27 cellular contexts compared by ENCODE assay signal in the genomic region with DNA sequence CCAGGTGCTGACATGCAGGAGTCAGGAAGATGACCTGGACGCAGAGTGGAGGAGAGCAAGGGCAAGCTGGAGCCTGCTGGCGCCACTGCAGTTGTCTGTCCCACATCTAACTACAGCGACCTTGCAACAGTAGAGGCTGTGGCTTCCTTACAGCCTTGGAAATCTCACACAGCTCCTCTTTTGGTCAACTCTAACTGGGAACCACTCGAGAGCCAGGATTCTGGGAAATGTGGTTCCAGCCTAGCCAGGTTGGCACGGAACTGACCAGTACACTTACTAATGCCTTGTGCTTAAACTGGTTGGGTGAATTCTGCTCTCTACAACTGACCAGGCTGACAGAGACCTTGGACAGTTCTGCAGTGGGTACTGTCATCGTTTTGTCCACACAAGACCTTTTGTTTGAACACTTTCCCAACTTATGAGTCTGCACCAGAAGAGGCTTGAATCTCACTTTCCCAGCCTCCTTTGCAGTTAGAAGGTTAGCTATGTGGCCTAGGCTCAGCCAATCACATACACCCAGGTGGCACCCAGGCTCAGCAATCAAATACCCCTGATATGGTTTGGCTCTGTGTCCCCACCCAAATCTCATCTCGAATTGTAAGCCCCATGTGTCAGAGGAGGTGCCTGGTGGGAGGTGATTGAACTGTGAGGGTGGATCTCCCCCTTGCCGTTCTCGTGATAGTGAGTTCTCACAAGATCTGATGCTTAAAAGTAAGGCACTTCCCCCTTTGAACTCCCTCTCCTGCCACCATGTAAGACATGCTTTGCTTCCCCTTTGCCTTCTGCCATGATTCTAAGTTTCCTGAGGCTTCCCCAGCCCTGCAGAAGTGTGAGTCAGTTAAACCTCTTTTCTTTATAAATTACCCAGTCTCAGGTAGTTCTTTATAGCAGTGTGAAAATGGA.
DNase-seq lines count a peak whose midpoint lies in the region; ATAC-seq, FAIRE-seq and TF ChIP-seq lines count a peak whose summit lies in the region.
"Had no signal": no experiment of that assay in that cellular context is flagged by ENCODE, and none has a peak within 500 bp of the region (broad histone marks: within the 10 kb centered on the region; RNA-seq: fewer than 3 reads in every experiment).

No MANE protein-coding gene starts in this region.

- CTCF ChIA-PET in GM12878 (lab: Yijun Ruan, JAX): interaction anchor here (0.9 to 16.9 kb wide), 2 partner anchors 180 to 418 kb away, joined by 3 to 326 read pairs; no protein-coding TSS in a partner anchor

- H3K4me2 ChIP-seq in GM12878 (ENCODE audit: control insufficient read depth, insufficient read depth): no peak overlapping the region

- no TSS peak for BruUV-seq in GM12878 (replicated peaks; lab: Mats Ljungman, UMichigan)

- H3K27ac ChIP-seq in GM12878 (ENCODE audit: control insufficient read depth, insufficient read depth) (no peak overlapping the region), lower lobe of right lung (no peak overlapping the region), substantia nigra (ENCODE audit: low read depth, low read length, poor library complexity, severe bottlenecking) (no peak overlapping the region)
- H3K27ac ChIP-seq: pancreas, SK-N-MC, tibial artery, vagina had no signal

- no peak for TF ChIP-seq RAD21 in GM12878 (IDR thresholded peaks at IDR 0.05; ENCODE audit: insufficient read depth, low read depth, low read length)

- no peak overlapping the region for H3K4me3 Mint-ChIP-seq in activated naive CD8-positive, alpha-beta T cell treated with anti-CD3 and anti-CD28 coated beads, Interleukin-2, amount 50 U/mL, for 24 hours
- H3K4me3 Mint-ChIP-seq in activated naive CD8-positive, alpha-beta T cell treated with anti-CD3 and anti-CD28 coated beads for 36 hours: no peak overlapping the region
- no peak overlapping the region for H3K4me3 Mint-ChIP-seq in progenitor cell of endocrine pancreas (ENCODE audit: low read depth)
- H3K4me3 Mint-ChIP-seq: activated CD4-positive, alpha-beta memory T cell treated with anti-CD3 and anti-CD28 coated beads, Interleukin-2, amount 10 ng/mL, durations not matched to agents 7 days and 5 days; CD8-positive, alpha-beta memory T cell; T-helper 17 cell had no signal

- no peak for TF ChIP-seq POLR2A in GM12878 (IDR thresholded peaks at IDR 0.05; ENCODE audit: low read depth, low read length)

- peaks cover 7% of the 10 kb centered on the region for H3K4me1 Mint-ChIP-seq in activated naive CD8-positive, alpha-beta T cell treated with anti-CD3 and anti-CD28 coated beads, Interleukin-2, amount 50 U/mL, for 24 hours
- peaks cover 11% of the 10 kb centered on the region for H3K4me1 Mint-ChIP-seq in activated naive CD8-positive, alpha-beta T cell treated with anti-CD3 and anti-CD28 coated beads for 36 hours
- peaks cover 13% of the 10 kb centered on the region for H3K4me1 Mint-ChIP-seq in progenitor cell of endocrine pancreas (ENCODE audit: low read depth)

- H3K36me3 Mint-ChIP-seq in activated naive CD8-positive, alpha-beta T cell treated with anti-CD3 and anti-CD28 coated beads, Interleukin-2, amount 50 U/mL, for 24 hours (ENCODE audit: low read depth): no peaks in the 10 kb centered on the region
- peaks cover 3% of the 10 kb centered on the region for H3K36me3 Mint-ChIP-seq in activated naive CD8-positive, alpha-beta T cell treated with anti-CD3 and anti-CD28 coated beads for 36 hours
- peaks cover 5% of the 10 kb centered on the region for H3K36me3 Mint-ChIP-seq in progenitor cell of endocrine pancreas (ENCODE audit: insufficient read depth)

- H3K9me3 ChIP-seq in GM12878 (replicated peaks; ENCODE audit: control insufficient read depth, insufficient read depth, low read length) (no peaks in the 10 kb centered on the region), lower lobe of right lung (no peaks in the 10 kb centered on the region)
- H3K9me3 ChIP-seq: pancreas, tibial artery, vagina had no signal

- no peak for FAIRE-seq in GM12878 (lab: Jason Lieb, UNC)
- FAIRE-seq: endothelial cell of umbilical vein, pancreas had no signal

- no peak for TF ChIP-seq EP300 in GM12878 (IDR thresholded peaks at IDR 0.05; ENCODE audit: borderline replicate concordance in 1 of 2, control insufficient read depth in 1 of 2, low read depth in 2 of 2, low read length in 2 of 2)

- in situ Hi-C loops in KBM-7 (cut with MboI; ENCODE audit: low pct_unique_long_range_greater_than_20kb, low sequenced_read_pairs): no loop called here
- in situ Hi-C loops in GM12878 (cut with MboI): no loop called here

- 65% methylated on average over 9 of the region's 9 CpGs for WGBS in GM12878 (ENCODE audit: insufficient coverage, insufficient replicate concordance, low lambda C conversion rate, missing lambda C conversion rate)

- peak overlapping the region; percentile 3 for H3K27ac Mint-ChIP-seq in activated naive CD8-positive, alpha-beta T cell treated with anti-CD3 and anti-CD28 coated beads, Interleukin-2, amount 50 U/mL, for 24 hours
- H3K27ac Mint-ChIP-seq in activated naive CD8-positive, alpha-beta T cell treated with anti-CD3 and anti-CD28 coated beads for 36 hours: no peak overlapping the region
- H3K27ac Mint-ChIP-seq in progenitor cell of endocrine pancreas: peak overlapping the region; percentile 48
- H3K27ac Mint-ChIP-seq: activated CD4-positive, alpha-beta memory T cell treated with anti-CD3 and anti-CD28 coated beads, Interleukin-2, amount 10 ng/mL, durations not matched to agents 7 days and 5 days; T-helper 17 cell had no signal

- no peak overlapping the region for H3K4me3 ChIP-seq in GM12878
- H3K4me3 ChIP-seq in lower lobe of right lung: no peak overlapping the region
- H3K4me3 ChIP-seq: pancreas, SK-N-MC, tibial artery, vagina had no signal

- SMC1A ChIA-PET in GM12878 (lab: Charles Lee; ENCODE audit: uncharacterized antibody, unreplicated experiment): interaction anchor here (7.1 kb wide), 1 partner anchor 179 kb away, joined by 140 read pairs; no protein-coding TSS in a partner anchor

- ATAC-seq in activated naive CD8-positive, alpha-beta T cell treated with anti-CD3 and anti-CD28 coated beads, Interleukin-2, amount 50 U/mL, for 24 hours: no peak
- ATAC-seq in GM12878 (no peak), lower lobe of right lung (no peak)
- ATAC-seq: left cardiac atrium, pancreas, T-helper 17 cell had no signal

- POLR2A ChIA-PET in GM12878 (lab: Charles Lee): no interaction called here

- DNase-seq in activated naive CD8-positive, alpha-beta T cell treated with anti-CD3 and anti-CD28 coated beads, Interleukin-2, amount 50 U/mL, for 24 hours: no peak
- DNase-seq in activated naive CD8-positive, alpha-beta T cell treated with anti-CD3 and anti-CD28 coated beads for 36 hours: no peak
- DNase-seq in KBM-7: peak; percentile 20
- no peak for DNase-seq in GM12878 (ENCODE audit: low read depth, low spot score)
- no peak for DNase-seq in progenitor cell of endocrine pancreas (ENCODE audit: low spot score, unreplicated experiment)
- DNase-seq in activated naive CD4-positive, alpha-beta T cell (lab: John Stamatoyannopoulos, UW): no peak
- DNase-seq in lower lobe of right lung: no peak
- DNase-seq in substantia nigra (lab: John Stamatoyannopoulos, UW): no peak
- DNase-seq: activated CD4-positive, alpha-beta memory T cell treated with anti-CD3 and anti-CD28 coated beads, Interleukin-2, amount 10 ng/mL, durations not matched to agents 7 days and 5 days; activated CD8-positive, alpha-beta memory T cell treated with anti-CD3 and anti-CD28 coated beads, Interleukin-2, amount 50 U/mL, for 48 hours; activated naive CD4-positive, alpha-beta T cell treated with anti-CD3 and anti-CD28 coated beads, Interleukin-2, amount 50 U/mL, for 16 hours; AML-193; CD8-positive, alpha-beta memory T cell; DMS153; hippocampal formation; left cardiac atrium; NCI-H1105 treated with DMSO at 0.1 percent for 48 hours; NCI-H187 treated with DMSO at 0.1 percent for 48 hours; NCI-H2171 treated with DMSO at 0.1 percent for 48 hours; NCI-H510A; pancreas; stimulated activated CD8-positive, alpha-beta memory T cell treated with anti-CD3 and anti-CD28 coated beads, Interleukin-4, amount 100 ng/mL, for 48 hours; T-helper 17 cell; tibial artery had no signal

- H3K27me3 Mint-ChIP-seq in activated naive CD8-positive, alpha-beta T cell treated with anti-CD3 and anti-CD28 coated beads, Interleukin-2, amount 50 U/mL, for 24 hours: no peaks in the 10 kb centered on the region
- H3K27me3 Mint-ChIP-seq in activated naive CD8-positive, alpha-beta T cell treated with anti-CD3 and anti-CD28 coated beads for 36 hours: no peaks in the 10 kb centered on the region
- no peaks in the 10 kb centered on the region for H3K27me3 Mint-ChIP-seq in progenitor cell of endocrine pancreas
- H3K27me3 Mint-ChIP-seq: activated CD4-positive, alpha-beta memory T cell treated with anti-CD3 and anti-CD28 coated beads, Interleukin-2, amount 10 ng/mL, durations not matched to agents 7 days and 5 days; T-helper 17 cell had no signal

- H3K9me3 Mint-ChIP-seq in activated naive CD8-positive, alpha-beta T cell treated with anti-CD3 and anti-CD28 coated beads, Interleukin-2, amount 50 U/mL, for 24 hours: no peaks in the 10 kb centered on the region
- no peaks in the 10 kb centered on the region for H3K9me3 Mint-ChIP-seq in activated naive CD8-positive, alpha-beta T cell treated with anti-CD3 and anti-CD28 coated beads for 36 hours
- H3K9me3 Mint-ChIP-seq in progenitor cell of endocrine pancreas (ENCODE audit: low read depth): no peaks in the 10 kb centered on the region
- H3K9me3 Mint-ChIP-seq: activated CD4-positive, alpha-beta memory T cell treated with anti-CD3 and anti-CD28 coated beads, Interleukin-2, amount 10 ng/mL, durations not matched to agents 7 days and 5 days; CD8-positive, alpha-beta memory T cell had no signal

- H2AFZ ChIP-seq in GM12878 (ENCODE audit: control insufficient read depth, low read depth, low read length): no peak overlapping the region

- intact Hi-C loops in GM12878 (cut with micrococcal nuclease; ENCODE audit: unreplicated experiment) (no loop called here), lower lobe of right lung (cut with DNase I) (no loop called here)

- no peaks in the 10 kb centered on the region for H4K20me1 ChIP-seq in GM12878 (ENCODE audit: control insufficient read depth, insufficient read depth)

- TF ChIP-seq CTCF in GM12878 (IDR thresholded peaks at IDR 0.05 in 2 of 3, conservative IDR thresholded peaks at IDR 0.05 in 1 of 3; ENCODE audit: control insufficient read depth in 2 of 3, extremely low read depth in 1 of 3, insufficient read depth in 1 of 3, low read depth in 3 of 3, low read length in 3 of 3) (no peak), progenitor cell of endocrine pancreas (IDR thresholded peaks at IDR 0.05; ENCODE audit: unreplicated experiment) (no peak), lower lobe of right lung (IDR thresholded peaks at IDR 0.05) (no peak)

- H3K27me3 ChIP-seq in GM12878 (replicated peaks in 1 of 2; ENCODE audit: control insufficient read depth in 2 of 2, insufficient read depth in 2 of 2, low read length in 1 of 2): no peaks in the 10 kb centered on the region
- H3K27me3 ChIP-seq in lower lobe of right lung (ENCODE audit: low read depth): no peaks in the 10 kb centered on the region
- H3K27me3 ChIP-seq: pancreas, tibial artery, vagina had no signal

- H3K79me2 ChIP-seq in GM12878 (ENCODE audit: control insufficient read depth, insufficient read depth, low read length): no peaks in the 10 kb centered on the region

- RAD21 ChIA-PET in GM12878 (lab: Charles Lee; ENCODE audit: unreplicated experiment): interaction anchor here (1.4 to 1.5 kb wide), 2 partner anchors 71 to 181 kb away, joined by 4 read pairs; no protein-coding TSS in a partner anchor

- H3K36me3 ChIP-seq in GM12878 (ENCODE audit: control insufficient read depth in 2 of 2, insufficient read depth in 2 of 2, low read length in 1 of 2) (no peaks in the 10 kb centered on the region), lower lobe of right lung (no peaks in the 10 kb centered on the region)
- H3K36me3 ChIP-seq: pancreas, vagina had no signal

- H3K9ac ChIP-seq in GM12878 (ENCODE audit: control insufficient read depth, insufficient read depth, low read length): no peak overlapping the region

- H3K4me1 ChIP-seq in GM12878 (ENCODE audit: control insufficient read depth, insufficient read depth, low read length) (peaks cover 8% of the 10 kb centered on the region), lower lobe of right lung (no peaks in the 10 kb centered on the region)
- H3K4me1 ChIP-seq: tibial artery, vagina had no signal
